1 cellular context compared by ENCODE assay signal in genomic region chr6:15320683-15321082, GRCh38.
A peak's percentile ranks its signal among the peaks of the same experiment; 100 is the strongest.
TF ChIP-seq lines count a peak whose summit lies in the region.

No MANE protein-coding gene starts in this region.

TF ChIP-seq in HEK293, 187 proteins besides CTCF, POLR2A, EP300 and RAD21 (continued from another document):
- peak; percentile 79 for TF ChIP-seq ZSCAN4 (tag by site-specific recombination; IDR thresholded peaks at IDR 0.05)
